1 cellular context compared by ENCODE assay signal in the genomic region with DNA sequence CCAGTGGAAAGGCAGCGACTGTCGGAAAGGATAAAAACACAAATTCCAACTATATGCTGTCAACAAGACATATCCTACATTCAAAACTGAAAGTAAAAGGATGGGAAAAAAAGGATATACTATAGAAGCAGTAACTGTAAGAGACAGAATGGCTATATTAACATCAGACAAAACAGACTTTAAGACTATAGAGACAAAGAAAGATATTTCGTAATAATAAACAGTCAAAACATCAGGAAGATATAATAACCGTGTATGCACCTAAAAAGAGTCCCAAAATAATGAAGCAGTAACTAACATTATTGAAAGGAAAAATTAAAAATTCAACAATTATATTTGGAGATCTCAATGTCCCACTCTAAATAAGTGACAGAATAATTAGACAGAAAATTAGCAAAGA.
TF ChIP-seq lines count a peak whose summit lies in the region.

No MANE protein-coding gene starts in this region.

TF ChIP-seq in HepG2, 621 proteins besides CTCF, POLR2A, EP300 and RAD21:
- TF ChIP-seq CEBPB (IDR thresholded peaks at IDR 0.05; ENCODE audit: borderline replicate concordance, low read depth, low read length) (peak; percentile 36; the same call in 1 of the 2 replicates), RFX5 (IDR thresholded peaks at IDR 0.05; ENCODE audit: low read depth, low read length) (no peak), ETV5 (CRISPR knock-in tag; IDR thresholded peaks at IDR 0.05; ENCODE audit: borderline replicate concordance) (no peak), ZNF234 (CRISPR knock-in tag; conservative IDR thresholded peaks at IDR 0.05) (no peak)
- TF ChIP-seq, protein P1, sequence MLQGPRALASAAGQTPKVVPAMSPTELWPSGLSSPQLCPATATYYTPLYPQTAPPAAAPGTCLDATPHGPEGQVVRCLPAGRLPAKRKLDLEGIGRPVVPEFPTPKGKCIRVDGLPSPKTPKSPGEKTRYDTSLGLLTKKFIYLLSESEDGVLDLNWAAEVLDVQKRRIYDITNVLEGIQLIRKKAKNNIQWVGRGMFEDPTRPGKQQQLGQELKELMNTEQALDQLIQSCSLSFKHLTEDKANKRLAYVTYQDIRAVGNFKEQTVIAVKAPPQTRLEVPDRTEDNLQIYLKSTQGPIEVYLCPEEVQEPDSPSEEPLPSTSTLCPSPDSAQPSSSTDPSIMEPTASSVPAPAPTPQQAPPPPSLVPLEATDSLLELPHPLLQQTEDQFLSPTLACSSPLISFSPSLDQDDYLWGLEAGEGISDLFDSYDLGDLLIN (CRISPR knock-in tag; IDR thresholded peaks at IDR 0.05; ENCODE audit: borderline replicate concordance): no peak
